ENCODE assay signal across 24 cellular contexts in genomic region chr17:79377230-79377790, GRCh38.
"Had no signal": no experiment of that assay in that cellular context is flagged by ENCODE, and none has a peak within 500 bp of the region (broad histone marks: within the 10 kb centered on the region; RNA-seq: fewer than 3 reads in every experiment).

No MANE protein-coding gene starts in this region.

- H3K4me3 ChIP-seq: cardiac muscle cell, Peyer's patch had no signal

- ATAC-seq: activated CD8-positive, alpha-beta memory T cell treated with anti-CD3 and anti-CD28 coated beads, Interleukin-2, amount 10 ng/mL, durations not matched to agents 7 days and 5 days; activated naive CD4-positive, alpha-beta T cell treated with anti-CD3 and anti-CD28 coated beads, Interleukin-2, amount 50 U/mL, for 72 hours; activated naive CD8-positive, alpha-beta T cell treated with anti-CD3 and anti-CD28 coated beads, Interleukin-2, amount 50 U/mL, for 24 hours; activated T-cell treated with anti-CD3 and anti-CD28 coated beads, Interleukin-2, amount 50 U/mL, for 4 hours; T-helper 17 cell; WTC11 had no signal

- H3K27ac ChIP-seq: cardiac muscle cell, Peyer's patch had no signal

- H3K36me3 ChIP-seq: cardiac muscle cell, Peyer's patch had no signal

- H3K36me3 Mint-ChIP-seq: activated CD8-positive, alpha-beta memory T cell treated with anti-CD3 and anti-CD28 coated beads, Interleukin-2, amount 10 ng/mL, durations not matched to agents 7 days and 5 days; activated naive CD4-positive, alpha-beta T cell treated with anti-CD3 and anti-CD28 coated beads, Interleukin-2, amount 50 U/mL, for 72 hours; brain; WTC11 had no signal

- H3K27ac Mint-ChIP-seq: activated CD8-positive, alpha-beta memory T cell treated with anti-CD3 and anti-CD28 coated beads, Interleukin-2, amount 10 ng/mL, durations not matched to agents 7 days and 5 days; activated naive CD4-positive, alpha-beta T cell treated with anti-CD3 and anti-CD28 coated beads, Interleukin-2, amount 50 U/mL, for 72 hours; activated naive CD8-positive, alpha-beta T cell treated with anti-CD3 and anti-CD28 coated beads, Interleukin-2, amount 50 U/mL, for 24 hours; T-helper 17 cell; WTC11 had no signal

- H3K9me3 Mint-ChIP-seq: activated naive CD4-positive, alpha-beta T cell treated with anti-CD3 and anti-CD28 coated beads, Interleukin-2, amount 50 U/mL, for 72 hours; activated naive CD8-positive, alpha-beta T cell treated with anti-CD3 and anti-CD28 coated beads, Interleukin-2, amount 50 U/mL, for 24 hours; activated T-cell treated with anti-CD3 and anti-CD28 coated beads, Interleukin-2, amount 50 U/mL, for 4 hours; brain; WTC11 had no signal

- H3K4me3 Mint-ChIP-seq: activated CD8-positive, alpha-beta memory T cell treated with anti-CD3 and anti-CD28 coated beads, Interleukin-2, amount 10 ng/mL, durations not matched to agents 7 days and 5 days; activated naive CD8-positive, alpha-beta T cell treated with anti-CD3 and anti-CD28 coated beads, Interleukin-2, amount 50 U/mL, for 24 hours; activated T-cell treated with anti-CD3 and anti-CD28 coated beads, Interleukin-2, amount 50 U/mL, for 4 hours; brain; T-helper 17 cell; WTC11 had no signal

- H3K9me3 ChIP-seq: Peyer's patch had no signal

- H3K27me3 ChIP-seq: Peyer's patch had no signal

- DNase-seq: activated CD4-positive, alpha-beta T cell treated with anti-CD3 and anti-CD28 coated beads for 48 hours; activated CD4-positive, alpha-beta T cell treated with anti-CD3 and anti-CD28 coated beads, Interleukin-2, amount 50 U/mL, for 4 hours; activated CD4-positive, CD25-positive, alpha-beta regulatory T cell treated with anti-CD3 and anti-CD28 coated beads, Interleukin-2, amount 50 U/mL, for 72 hours; activated CD8-positive, alpha-beta memory T cell treated with anti-CD3 and anti-CD28 coated beads, Interleukin-2, amount 10 ng/mL, durations not matched to agents 7 days and 5 days; activated effector memory CD4-positive, alpha-beta T cell treated with anti-CD3 and anti-CD28 coated beads, Interleukin-2, amount 50 U/mL, for 16 hours; activated naive CD4-positive, alpha-beta T cell treated with Interleukin-2 at 50 U/mL for 16 hours; activated naive CD8-positive, alpha-beta T cell treated with anti-CD3 and anti-CD28 coated beads, Interleukin-2, amount 50 U/mL, for 24 hours; activated T-cell treated with anti-CD3 and anti-CD28 coated beads, Interleukin-2, amount 50 U/mL, for 4 hours; amygdala; NCI-H1048; NCI-H146; NCI-H187 treated with DMSO at 0.1 percent for 48 hours; NCI-H2081 treated with DMSO at 0.1 percent for 48 hours; NCI-H446; NCI-H524; Peyer's patch; SIG-M5; T-helper 17 cell; T-helper 9 cell had no signal

- H3K4me1 Mint-ChIP-seq: activated CD8-positive, alpha-beta memory T cell treated with anti-CD3 and anti-CD28 coated beads, Interleukin-2, amount 10 ng/mL, durations not matched to agents 7 days and 5 days; activated naive CD8-positive, alpha-beta T cell treated with anti-CD3 and anti-CD28 coated beads, Interleukin-2, amount 50 U/mL, for 24 hours had no signal

- FAIRE-seq: astrocyte had no signal
